22 cellular contexts compared by ENCODE assay signal in genomic region chr3:25462495-25462894, GRCh38. TPM values are rescaled to one million over a fixed set of nuclear protein-coding genes. Genes with fewer than 3 reads are reported as not detected.
"Had no signal": no experiment of that assay in that cellular context is flagged by ENCODE, and none has a peak within 500 bp of the region (broad histone marks: within the 10 kb centered on the region; RNA-seq: fewer than 3 reads in every experiment).

No MANE protein-coding gene starts in this region.

- FAIRE-seq: keratinocyte, small intestine, TTC549, urothelium cell line had no signal

- H3K4me1 ChIP-seq: neural progenitor cell had no signal

- H3K4me2 ChIP-seq: neural progenitor cell had no signal

- H3K9me3 ChIP-seq: ascending aorta, psoas muscle had no signal

- H3K36me3 ChIP-seq: ascending aorta, neural progenitor cell had no signal

- H3K27me3 ChIP-seq: ascending aorta, neural progenitor cell had no signal

- ATAC-seq: psoas muscle, right cardiac atrium had no signal

- H3K4me3 Mint-ChIP-seq: activated naive CD4-positive, alpha-beta T cell treated with anti-CD3 and anti-CD28 coated beads, Interleukin-2, amount 50 U/mL, for 24 hours; neural progenitor cell had no signal

- DNase-seq: activated CD4-positive, alpha-beta T cell treated with anti-CD3 and anti-CD28 coated beads, Interleukin-2, amount 50 U/mL, for 4 hours; activated gamma-delta T cell; cerebellar nuclear complex; effector CD4-positive, alpha-beta T cell; foreskin fibroblast; glutamatergic neuron; hypothalamus; midbrain; psoas muscle; right cardiac atrium; small intestine; stimulated activated CD4-positive, alpha-beta T cell treated with anti-CD3 and anti-CD28 coated beads, Interleukin-4, amount 100 ng/mL, for 24 hours; stimulated activated naive CD4-positive, alpha-beta T cell; SW 1271; T-helper 2 cell had no signal

- H3K9me3 Mint-ChIP-seq: activated naive CD4-positive, alpha-beta T cell treated with anti-CD3 and anti-CD28 coated beads, Interleukin-2, amount 50 U/mL, for 24 hours; neural progenitor cell had no signal

- H3K27ac Mint-ChIP-seq: activated naive CD4-positive, alpha-beta T cell treated with anti-CD3 and anti-CD28 coated beads, Interleukin-2, amount 50 U/mL, for 24 hours; neural progenitor cell had no signal

- H3K9ac ChIP-seq: neural progenitor cell had no signal

- H3K4me1 Mint-ChIP-seq: activated naive CD4-positive, alpha-beta T cell treated with anti-CD3 and anti-CD28 coated beads, Interleukin-2, amount 50 U/mL, for 24 hours had no signal

- H3K36me3 Mint-ChIP-seq: activated naive CD4-positive, alpha-beta T cell treated with anti-CD3 and anti-CD28 coated beads, Interleukin-2, amount 50 U/mL, for 24 hours; neural progenitor cell had no signal

- H2AFZ ChIP-seq: neural progenitor cell had no signal

- H3K27me3 Mint-ChIP-seq: activated naive CD4-positive, alpha-beta T cell treated with anti-CD3 and anti-CD28 coated beads, Interleukin-2, amount 50 U/mL, for 24 hours had no signal

- H3K27ac ChIP-seq: ascending aorta, neural progenitor cell, psoas muscle had no signal

- H3K4me3 ChIP-seq: ascending aorta, neural progenitor cell, psoas muscle had no signal

RNA-seq across cellular contexts. Expression of gene RARB, which starts 34.4 kb away (rescaled TPM):
- total RNA-seq: activated CD8-positive, alpha-beta memory T cell treated with anti-CD3 and anti-CD28 coated beads for 36 hours had no signal
